ENCODE assay signal across 26 cellular contexts in the genomic region with DNA sequence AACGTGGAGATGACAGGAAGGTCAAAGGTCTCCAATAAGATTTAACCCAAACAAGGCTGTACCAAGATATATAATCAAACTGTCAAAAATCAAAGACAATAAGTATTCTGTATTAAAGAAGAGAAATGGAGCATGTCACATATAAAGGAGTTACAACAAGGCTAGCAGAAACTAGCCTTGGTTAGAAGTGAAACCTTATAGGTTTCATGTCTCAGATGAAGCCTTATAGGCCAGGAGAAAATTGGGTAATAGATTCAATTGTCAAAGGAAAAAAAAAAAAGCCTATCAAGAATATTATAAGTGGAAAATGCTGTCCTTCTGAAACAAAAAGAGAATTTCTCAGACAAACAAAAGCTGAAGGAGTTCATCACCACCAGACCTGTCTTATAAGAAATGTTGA.
"Had no signal": no experiment of that assay in that cellular context is flagged by ENCODE, and none has a peak within 500 bp of the region (broad histone marks: within the 10 kb centered on the region; RNA-seq: fewer than 3 reads in every experiment).

No MANE protein-coding gene starts in this region.

- H3K27ac ChIP-seq: stomach, suprapubic skin, testis, thoracic aorta, thyroid gland, tibial artery, tibial nerve, transverse colon, upper lobe of left lung, upper lobe of right lung, uterus, vagina had no signal

- H3K27me3 ChIP-seq: stomach, suprapubic skin, testis, thyroid gland, tibial artery, tibial nerve, transverse colon, upper lobe of left lung, upper lobe of right lung, uterus, vagina had no signal

- H3K4me1 ChIP-seq: stomach, suprapubic skin, testis, thyroid gland, tibial artery, tibial nerve, transverse colon, upper lobe of left lung, upper lobe of right lung, uterus, vagina had no signal

- H3K4me3 ChIP-seq: stomach, suprapubic skin, testis, thoracic aorta, thyroid gland, tibial artery, tibial nerve, transverse colon, upper lobe of left lung, upper lobe of right lung, uterus, vagina had no signal

- DNase-seq: stimulated activated CD4-positive, alpha-beta T cell treated with anti-CD3 and anti-CD28 coated beads, Interleukin-2, amount 100 ng/mL, for 48 hours; stimulated activated CD4-positive, alpha-beta T cell treated with anti-CD3 and anti-CD28 coated beads, Interleukin-4, amount 100 ng/mL, for 1 hour; stimulated activated CD4-positive, alpha-beta T cell treated with anti-CD3 and anti-CD28 coated beads, Interleukin-4, amount 100 ng/mL, for 24 hours; stimulated activated CD4-positive, alpha-beta T cell treated with anti-CD3 and anti-CD28 coated beads, Interleukin-4, amount 100 ng/mL, for 4 hours; stimulated activated CD8-positive, alpha-beta memory T cell treated with anti-CD3 and anti-CD28 coated beads, Interleukin-4, amount 100 ng/mL, for 48 hours; stimulated activated naive B cell treated with anti-CD40 and anti-IgM and Interleukin-4, amounts not matched to agents 10 μg/mL and 1 μg/mL and 100 μg/mL, for 72 hours; stimulated activated naive CD4-positive, alpha-beta T cell; stimulated activated naive CD4-positive, alpha-beta T cell treated with Interleukin-2 at 50 U/mL for 16 hours; stimulated activated naive CD8-positive, alpha-beta T cell treated with anti-CD3 and anti-CD28 coated beads, Interleukin-15, amount 100 ng/mL, for 72 hours; stimulated activated naive CD8-positive, alpha-beta T cell treated with anti-CD3 and anti-CD28 coated beads, Interleukin-15, Interleukin-2, amounts not matched to agents 100 U/mL and 50 U/mL, for 24 hours; stomach; substantia nigra; testis; thyroid gland; tibial artery; transverse colon; trophoblast cell; upper lobe of left lung; upper lobe of right lung; uterus had no signal

- H3K9me3 ChIP-seq: suprapubic skin, testis, thoracic aorta, thyroid gland, tibial artery, transverse colon, upper lobe of left lung, upper lobe of right lung, uterus, vagina had no signal

- H3K36me3 ChIP-seq: stomach, suprapubic skin, thoracic aorta, thyroid gland, tibial artery, tibial nerve, transverse colon, upper lobe of left lung, upper lobe of right lung, uterus, vagina had no signal

- ATAC-seq: stimulated activated effector memory CD8-positive, alpha-beta T cell treated with anti-CD3 and anti-CD28 coated beads, Interleukin-12 subunit alpha, Interleukin-12 subunit beta, amount 100 ng/mL, for 72 hours; stimulated activated memory B cell treated with anti-CD40 and anti-IgM and Interleukin-4, amounts not matched to agents 10 μg/mL and 1 μg/mL and 100 μg/mL, for 72 hours; stimulated activated naive B cell treated with anti-CD40 and anti-IgM and Interleukin-4, amounts not matched to agents 10 μg/mL and 1 μg/mL and 100 μg/mL, for 72 hours; stimulated activated naive CD8-positive, alpha-beta T cell treated with anti-CD3 and anti-CD28 coated beads, Interleukin-15, amount 100 ng/mL, for 72 hours; stimulated activated naive CD8-positive, alpha-beta T cell treated with anti-CD3 and anti-CD28 coated beads, Interleukin-15, Interleukin-2, amounts not matched to agents 100 U/mL and 50 U/mL, for 24 hours; upper lobe of right lung had no signal
